In genomic region chr14:75837151-75837787, GRCh38 we compare ENCODE assay signal across 18 cellular contexts.
DNase-seq lines count a peak whose midpoint lies in the region; ATAC-seq and TF ChIP-seq lines count a peak whose summit lies in the region.
"Had no signal": no experiment of that assay in that cellular context is flagged by ENCODE, and none has a peak within 500 bp of the region (broad histone marks: within the 10 kb centered on the region; RNA-seq: fewer than 3 reads in every experiment).

No MANE protein-coding gene starts in this region.

- no peak overlapping the region for H4K91ac ChIP-seq in IMR-90 (ENCODE audit: insufficient read depth, low read depth, low read length)

- peak overlapping the region; percentile 56; the same call in 1 of the 2 replicates for H3K18ac ChIP-seq in IMR-90 (ENCODE audit: low read depth, low read length)

- no peaks in the 10 kb centered on the region for H3K9me3 Mint-ChIP-seq in activated T-helper 17 cell treated with anti-CD3 and anti-CD28 coated beads, Interleukin-2, amount 50 U/mL, for 72 hours

- peaks cover 8% of the 10 kb centered on the region for H3K4me1 ChIP-seq in IMR-90 (ENCODE audit: control insufficient read depth, insufficient read depth, low read length)

- no peak overlapping the region for H3K4ac ChIP-seq in IMR-90 (ENCODE audit: low read depth, low read length)

- H2AK9ac ChIP-seq in IMR-90 (replicated peaks; ENCODE audit: low read depth, low read length, poor library complexity): no peak overlapping the region

- POLR2A ChIA-PET in IMR-90 (lab: Charles Lee; ENCODE audit: unreplicated experiment): no interaction called here

- no peaks in the 10 kb centered on the region for H3K27me3 Mint-ChIP-seq in activated T-helper 17 cell treated with anti-CD3 and anti-CD28 coated beads, Interleukin-2, amount 50 U/mL, for 72 hours
- H3K27me3 Mint-ChIP-seq: CD4-positive, alpha-beta memory T cell; IgD-negative memory B cell had no signal

- H3K4me3 Mint-ChIP-seq in activated T-helper 17 cell treated with anti-CD3 and anti-CD28 coated beads, Interleukin-2, amount 50 U/mL, for 72 hours: no peak overlapping the region
- H3K4me3 Mint-ChIP-seq: CD4-positive, alpha-beta memory T cell; IgD-negative memory B cell had no signal

- H3K14ac ChIP-seq in IMR-90 (replicated peaks; ENCODE audit: low read depth, low read length): no peak overlapping the region

- peak; percentile 32 for DNase-seq in ELR (ENCODE audit: low read depth)
- no peak for DNase-seq in IMR-90
- DNase-seq in foreskin fibroblast: peak; percentile 45 to 63
- no peak for DNase-seq in RKO (ENCODE audit: low spot score)
- no peak for DNase-seq in pons (ENCODE audit: low spot score)
- DNase-seq in NCI-H2107 treated with DMSO at 0.1 percent for 48 hours (lab: John Stamatoyannopoulos, UW; ENCODE audit: unreplicated experiment): no peak
- DNase-seq: BE2C; CD4-positive, alpha-beta memory T cell; DMS79; H7; NCI-H1105; NCI-H1694 treated with DMSO at 0.1 percent for 48 hours; NCI-H446 treated with DMSO at 0.1 percent for 48 hours; NCI-H774; Peyer's patch; SHP77 treated with DMSO at 0.1 percent for 48 hours had no signal

- no peak overlapping the region for H2BK5ac ChIP-seq in IMR-90 (ENCODE audit: low read depth, low read length, poor library complexity, severe bottlenecking)

- in situ Hi-C loops in IMR-90 (cut with MboI; ENCODE audit: low sequenced_read_pairs): no loop called here

- H3K56ac ChIP-seq in IMR-90 (ENCODE audit: extremely low read depth, insufficient read depth, low read length): no peak overlapping the region

- no peaks in the 10 kb centered on the region for H4K20me1 ChIP-seq in IMR-90 (ENCODE audit: insufficient read depth, low read length)

- TF ChIP-seq RAD21 in IMR-90 (IDR thresholded peaks at IDR 0.05; ENCODE audit: low read length): no peak

- H3K4me3 ChIP-seq in IMR-90 (ENCODE audit: insufficient read depth, low read depth, low read length) (no peak overlapping the region), foreskin fibroblast (ENCODE audit: low read depth in 1 of 2, low read length in 2 of 2) (no peak overlapping the region)
- H3K4me3 ChIP-seq: Peyer's patch had no signal

- WGBS in IMR-90 (ENCODE audit: extremely low coverage in 2 of 2, insufficient read length in 1 of 2), 2 experiments: no CpG with 5 or more reads among the region's 3 CpGs

- H4K8ac ChIP-seq in IMR-90 (ENCODE audit: low read depth in 2 of 2, low read length in 2 of 2): no peak overlapping the region

- TF ChIP-seq CTCF in IMR-90 (conservative IDR thresholded peaks at IDR 0.05; ENCODE audit: low read depth, low read length) (no peak), foreskin fibroblast (IDR thresholded peaks at IDR 0.05; ENCODE audit: low read depth, low read length) (no peak)

- no peak overlapping the region for H3K23ac ChIP-seq in IMR-90 (ENCODE audit: low read depth, low read length)

- H3K79me1 ChIP-seq in IMR-90 (ENCODE audit: low read depth in 1 of 2, low read length in 2 of 2): no peaks in the 10 kb centered on the region

- H3K27ac ChIP-seq in IMR-90 (ENCODE audit: insufficient read depth, low read length): no peak overlapping the region
- H3K27ac ChIP-seq: Peyer's patch had no signal

- no peak overlapping the region for H3K9ac ChIP-seq in IMR-90 (ENCODE audit: low read depth, low read length)

- H4K5ac ChIP-seq in IMR-90 (ENCODE audit: low read depth, low read length): no peak overlapping the region

- H3K27me3 ChIP-seq in IMR-90 (ENCODE audit: control insufficient read depth, insufficient read depth, low read length): no peaks in the 10 kb centered on the region
- H3K27me3 ChIP-seq: BE2C, Peyer's patch had no signal

- H3K9me3 ChIP-seq in IMR-90 (ENCODE audit: control insufficient read depth, insufficient read depth, low read length): no peaks in the 10 kb centered on the region
- H3K9me3 ChIP-seq: BE2C, Peyer's patch had no signal

- H2AFZ ChIP-seq in IMR-90 (replicated peaks; ENCODE audit: low read length, poor library complexity): no peak overlapping the region

- H2AK5ac ChIP-seq in IMR-90 (ENCODE audit: low read depth, low read length): no peak overlapping the region

- no peak overlapping the region for H2BK120ac ChIP-seq in IMR-90 (ENCODE audit: low read depth, low read length)

- H3K9me1 ChIP-seq in IMR-90 (ENCODE audit: insufficient read depth, low read length): no peaks in the 10 kb centered on the region; the same call in 1 of the 2 replicates

- H2BK15ac ChIP-seq in IMR-90 (ENCODE audit: low read depth, low read length): no peak overlapping the region

- ATAC-seq in IMR-90 (ENCODE audit: low read depth): no peak
- ATAC-seq in activated T-helper 17 cell treated with anti-CD3 and anti-CD28 coated beads, Interleukin-2, amount 50 U/mL, for 72 hours (replicated peaks): peak; percentile 59

- dilution Hi-C loops in IMR-90 (cut with HindIII; ENCODE audit: low sequenced_read_pairs, unreplicated experiment): no loop called here

- H3K4me1 Mint-ChIP-seq in activated T-helper 17 cell treated with anti-CD3 and anti-CD28 coated beads, Interleukin-2, amount 50 U/mL, for 72 hours: peaks cover 8% of the 10 kb centered on the region

- no TSS peak for BruUV-seq in IMR-90 (replicated peaks; lab: Mats Ljungman, UMichigan)

- peaks cover 11% of the 10 kb centered on the region for H3K36me3 Mint-ChIP-seq in activated T-helper 17 cell treated with anti-CD3 and anti-CD28 coated beads, Interleukin-2, amount 50 U/mL, for 72 hours (ENCODE audit: low read depth)

- no peak for TF ChIP-seq POLR2A in IMR-90 (IDR thresholded peaks at IDR 0.05; ENCODE audit: low read depth, low read length)

- CTCF ChIA-PET in IMR-90 (lab: Yijun Ruan, JAX): no interaction called here

- intact Hi-C loops in IMR-90 (cut with micrococcal nuclease): no loop called here

- no peak overlapping the region for H3K27ac Mint-ChIP-seq in activated T-helper 17 cell treated with anti-CD3 and anti-CD28 coated beads, Interleukin-2, amount 50 U/mL, for 72 hours
- H3K27ac Mint-ChIP-seq: CD4-positive, alpha-beta memory T cell had no signal

- H3K4me2 ChIP-seq in IMR-90 (ENCODE audit: low read depth, low read length): no peak overlapping the region

- H3K36me3 ChIP-seq in IMR-90 (ENCODE audit: control insufficient read depth, insufficient read depth, low read length): no peaks in the 10 kb centered on the region
- H3K36me3 ChIP-seq: Peyer's patch had no signal

- no peak overlapping the region for H2BK20ac ChIP-seq in IMR-90 (ENCODE audit: low read depth, low read length)

TF ChIP-seq in IMR-90, 13 proteins besides CTCF, POLR2A, EP300 and RAD21:
- TF ChIP-seq CEBPB (IDR thresholded peaks at IDR 0.05; ENCODE audit: low read depth, low read length): peak; percentile 82
- no peak for TF ChIP-seq FOS (IDR thresholded peaks at IDR 0.05; ENCODE audit: low read depth, low read length)
- TF ChIP-seq USF2 (IDR thresholded peaks at IDR 0.05; ENCODE audit: low read depth, low read length): no peak

Comparison
In these comparisons a context has a peak if more than half of its experiments do, and no peak if none do; other contexts are left out.
1. DNase-seq: peak in ELR (single experiment) and foreskin fibroblast (2 of 2); none in IMR-90 (single experiment), RKO (single experiment), pons (single experiment) and NCI-H2107 treated with DMSO at 0.1 percent for 48 hours (single experiment).